Comparison of ENCODE assay signal across 8 cellular contexts in the genomic region with DNA sequence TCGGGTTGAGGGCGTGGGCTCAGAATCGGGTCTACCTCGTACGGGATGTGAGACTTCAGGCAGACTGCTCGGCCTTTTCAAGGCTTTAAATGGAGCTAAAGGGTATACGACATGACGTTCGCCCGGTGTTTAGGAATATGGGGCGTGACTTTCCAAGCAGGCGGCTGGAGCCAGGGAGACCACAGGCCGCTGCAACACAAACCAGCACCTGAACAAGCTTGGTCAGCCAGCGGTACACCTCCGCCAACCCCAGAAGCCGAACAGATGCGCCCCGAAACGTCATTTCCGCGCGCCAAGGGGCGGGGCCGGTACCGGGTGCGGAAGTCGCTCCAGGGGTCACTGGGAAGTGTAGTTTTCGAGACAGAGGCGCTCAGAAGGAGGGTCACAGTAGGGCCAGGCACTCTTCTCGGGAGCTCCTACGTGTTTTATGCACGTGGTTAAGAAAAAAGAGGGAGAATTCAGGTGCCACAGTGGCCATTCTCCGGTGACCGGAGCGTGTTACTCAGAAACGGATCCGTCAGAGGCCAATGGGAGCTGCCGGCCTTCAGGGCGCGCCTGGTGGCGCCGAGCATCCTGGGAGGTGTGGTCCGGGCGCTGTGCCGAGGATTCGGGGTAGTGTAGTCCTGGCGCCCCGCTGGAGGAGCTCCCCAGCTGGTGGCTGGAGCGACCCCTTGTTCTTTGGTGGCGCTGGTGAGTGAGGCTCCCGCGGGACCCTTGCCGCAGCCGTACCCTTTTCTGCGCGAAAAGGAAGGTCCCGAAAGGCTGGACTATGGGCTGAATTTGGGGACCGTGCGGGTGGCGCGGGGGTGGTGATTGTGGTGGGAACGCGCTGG. TPM values are rescaled to one million over a fixed set of nuclear protein-coding genes. Genes with fewer than 3 reads are reported as not detected.
A peak's percentile ranks its signal among the peaks of the same experiment; 100 is the strongest.
DNase-seq lines count a peak whose midpoint lies in the region; ATAC-seq and TF ChIP-seq lines count a peak whose summit lies in the region.

TSS of gene ZNF133 (plus strand) at position 613 of the 833 bp plus-strand sequence. CDS start 17,160 bp downstream, outside the sequence.

- peak; percentile 88 for DNase-seq in AG10803 (ENCODE audit: low read depth)
- DNase-seq in NCI-H226, result peak; percentile 93
- DNase-seq in activated B cell treated with CpG ODN at 0.5 μM for 24 hours, result peak; percentile 99
- DNase-seq in central memory CD4-positive, alpha-beta T cell, result peak; percentile 96
- peak; percentile 97 for DNase-seq in inferior parietal cortex (ENCODE audit: extremely low spot score)
- DNase-seq in spleen, result peak; percentile 98

- H3K27me3 ChIP-seq in spleen (replicated peaks in 1 of 7), result peaks cover 0 to 27% (median 4%) of the 10 kb centered on the region in 7 donors

- H3K4me3 Mint-ChIP-seq in activated B cell treated with CpG ODN at 0.5 μM for 24 hours, result peak within 1 kb of the TSS; percentile 92

- peaks cover 0 to 32% (median 22%) of the 10 kb centered on the region in 8 donors for H3K9me3 ChIP-seq in spleen

- intact Hi-C loops in activated B cell treated with CpG ODN at 0.5 μM for 24 hours (cut with micrococcal nuclease), result loop anchor here (1.0 to 5.0 kb wide), 13 partner anchors 125 to 1764 kb away; partner anchors contain the start of genes CFAP61, CRNKL1, DSTN and DZANK1
- intact Hi-C loops in spleen (cut with DNase I; ENCODE audit: low total_unique reads), result no loop called here

- ATAC-seq in GM19023 (IDR thresholded peaks at IDR 0.05; ENCODE audit: unreplicated experiment) (peak; percentile 98), HG03196 (IDR thresholded peaks at IDR 0.05; ENCODE audit: unreplicated experiment) (peak; percentile 98), activated B cell treated with CpG ODN at 0.5 μM for 24 hours (ENCODE audit: low read depth) (peak; percentile 96)

- H3K4me1 ChIP-seq in spleen, result peaks cover 0 to 24% (median 17%) of the 10 kb centered on the region in 6 donors

- H3K4me1 Mint-ChIP-seq in activated B cell treated with CpG ODN at 0.5 μM for 24 hours, result peaks cover 29% of the 10 kb centered on the region

- WGBS in spleen, 5 donors, result 0 to 1% (median 0%) methylated on average over 40 to 63 of the region's 63 CpGs

- H3K4me3 ChIP-seq in AG10803 (ENCODE audit: low read length), result peak within 1 kb of the TSS; percentile 96
- peak within 1 kb of the TSS; percentile 68 to 91 (median 84) for H3K4me3 ChIP-seq in spleen

- H3K27ac ChIP-seq in spleen, result peak within 1 kb of the TSS; percentile 92 to 99 (median 97)

- H3K27ac Mint-ChIP-seq in activated B cell treated with CpG ODN at 0.5 μM for 24 hours, result peak within 1 kb of the TSS; percentile 97

- H3K27me3 Mint-ChIP-seq in activated B cell treated with CpG ODN at 0.5 μM for 24 hours, result peaks cover 16% of the 10 kb centered on the region

- H3K36me3 Mint-ChIP-seq in activated B cell treated with CpG ODN at 0.5 μM for 24 hours (ENCODE audit: low read depth), result peaks cover 34% of the 10 kb centered on the region

- POLR2A ChIA-PET in activated B cell treated with CpG ODN at 0.5 μM for 24 hours (lab: Charles Lee), result interaction anchor here (0.7 to 2.7 kb wide), 15 partner anchors 150 to 1764 kb away, joined by 3 to 32 read pairs (median 5); partner anchors contain the start of genes CFAP61, CRNKL1, DSTN and DZANK1

- CTCF ChIA-PET in activated B cell treated with CpG ODN at 0.5 μM for 24 hours (lab: Charles Lee), result interaction anchor here (1.0 to 2.1 kb wide), 2 partner anchors 12 to 606 kb away, joined by 3 to 7 read pairs; partner anchors contain the start of gene RRBP1

- peak; percentile 55 to 80 (median 67) for TF ChIP-seq POLR2A in spleen (IDR thresholded peaks at IDR 0.05)

- no peak; the same call in 1 of the 2 replicates for TF ChIP-seq CTCF in AG10803 (conservative IDR thresholded peaks at IDR 0.05; ENCODE audit: low read length)
- no peak for TF ChIP-seq CTCF in activated B cell treated with CpG ODN at 0.5 μM for 24 hours (IDR thresholded peaks at IDR 0.05)
- TF ChIP-seq CTCF in spleen (IDR thresholded peaks at IDR 0.05 in 8 of 11, conservative IDR thresholded peaks at IDR 0.05 in 3 of 11), result peak in 4 of 11 experiments; percentile 15 to 42 (median 33)

- H3K9me3 Mint-ChIP-seq in activated B cell treated with CpG ODN at 0.5 μM for 24 hours, result peaks cover 13% of the 10 kb centered on the region

- peaks cover 0 to 18% (median 0%) of the 10 kb centered on the region in 6 donors for H3K36me3 ChIP-seq in spleen

RNA-seq across cellular contexts. Expression of gene ZNF133, which starts in this region (rescaled TPM):
- 7.7 and 8.0 TPM in 2 replicates for total RNA-seq in activated B cell treated with CpG ODN at 0.5 μM for 24 hours
- total RNA-seq in spleen, result 10 to 100 TPM in 6 of 7 donors, 1 to 10 TPM in 1; 9.5 to 16.9 (median 15.0) TPM
- polyA plus RNA-seq in spleen, result 10 to 100 TPM in 2 of 3 donors, 1 to 10 TPM in 1; 8.7 to 15.6 (median 12.2) TPM

Comparison
In these comparisons a context has a peak if more than half of its experiments do, and no peak if none do; other contexts are left out.
1. Peak in every context shown above with its lines: DNase-seq, ATAC-seq, H3K4me3 ChIP-seq and H3K27ac ChIP-seq.